Comparison of ENCODE assay signal across 1 cellular context in the genomic region with DNA sequence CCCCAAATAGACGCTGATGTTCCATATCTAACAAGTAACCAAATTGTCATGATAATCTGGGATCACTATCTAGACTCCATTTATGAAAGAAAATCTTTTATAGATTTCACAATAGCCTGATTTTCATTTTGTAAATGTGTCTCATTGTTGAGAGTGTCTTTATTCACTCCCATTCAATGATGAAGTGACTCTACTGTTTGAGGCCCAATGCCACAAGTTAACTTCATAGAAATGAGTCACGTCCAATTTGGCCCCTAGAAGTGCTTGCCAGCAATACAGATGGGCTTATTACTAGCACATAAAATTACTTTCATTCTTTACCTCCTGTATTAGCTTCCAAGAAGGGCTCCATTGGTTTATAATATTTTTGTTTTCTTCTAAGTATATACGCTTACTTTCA.
TF ChIP-seq lines count a peak whose summit lies in the region.

No MANE protein-coding gene starts in this region.

TF ChIP-seq in K562, 482 proteins besides CTCF, POLR2A, EP300 and RAD21:
- TF ChIP-seq CEBPB (tag; IDR thresholded peaks at IDR 0.05) (0 out of 2 replicates have a peak, but pooled peaks have one; percentile 18), ATF1 (CRISPR knock-in tag; IDR thresholded peaks at IDR 0.05) (no peak), ATF1 (tag; IDR thresholded peaks at IDR 0.05) (no peak), U2AF1 (optimal IDR thresholded peaks at IDR 0.05; ENCODE audit: low read depth, low read length) (no peak), SMAD1 (IDR thresholded peaks at IDR 0.05; ENCODE audit: low read depth, low read length, partially characterized antibody) (no peak), NFYB (IDR thresholded peaks at IDR 0.05; ENCODE audit: extremely low read depth, insufficient read length) (no peak), ZFPM2 (CRISPR knock-in tag; IDR thresholded peaks at IDR 0.05) (no peak)
- TF ChIP-seq, protein P1, sequence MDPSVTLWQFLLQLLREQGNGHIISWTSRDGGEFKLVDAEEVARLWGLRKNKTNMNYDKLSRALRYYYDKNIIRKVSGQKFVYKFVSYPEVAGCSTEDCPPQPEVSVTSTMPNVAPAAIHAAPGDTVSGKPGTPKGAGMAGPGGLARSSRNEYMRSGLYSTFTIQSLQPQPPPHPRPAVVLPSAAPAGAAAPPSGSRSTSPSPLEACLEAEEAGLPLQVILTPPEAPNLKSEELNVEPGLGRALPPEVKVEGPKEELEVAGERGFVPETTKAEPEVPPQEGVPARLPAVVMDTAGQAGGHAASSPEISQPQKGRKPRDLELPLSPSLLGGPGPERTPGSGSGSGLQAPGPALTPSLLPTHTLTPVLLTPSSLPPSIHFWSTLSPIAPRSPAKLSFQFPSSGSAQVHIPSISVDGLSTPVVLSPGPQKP (CRISPR knock-in tag; IDR thresholded peaks at IDR 0.05), result no peak
- TF ChIP-seq, protein P2, sequence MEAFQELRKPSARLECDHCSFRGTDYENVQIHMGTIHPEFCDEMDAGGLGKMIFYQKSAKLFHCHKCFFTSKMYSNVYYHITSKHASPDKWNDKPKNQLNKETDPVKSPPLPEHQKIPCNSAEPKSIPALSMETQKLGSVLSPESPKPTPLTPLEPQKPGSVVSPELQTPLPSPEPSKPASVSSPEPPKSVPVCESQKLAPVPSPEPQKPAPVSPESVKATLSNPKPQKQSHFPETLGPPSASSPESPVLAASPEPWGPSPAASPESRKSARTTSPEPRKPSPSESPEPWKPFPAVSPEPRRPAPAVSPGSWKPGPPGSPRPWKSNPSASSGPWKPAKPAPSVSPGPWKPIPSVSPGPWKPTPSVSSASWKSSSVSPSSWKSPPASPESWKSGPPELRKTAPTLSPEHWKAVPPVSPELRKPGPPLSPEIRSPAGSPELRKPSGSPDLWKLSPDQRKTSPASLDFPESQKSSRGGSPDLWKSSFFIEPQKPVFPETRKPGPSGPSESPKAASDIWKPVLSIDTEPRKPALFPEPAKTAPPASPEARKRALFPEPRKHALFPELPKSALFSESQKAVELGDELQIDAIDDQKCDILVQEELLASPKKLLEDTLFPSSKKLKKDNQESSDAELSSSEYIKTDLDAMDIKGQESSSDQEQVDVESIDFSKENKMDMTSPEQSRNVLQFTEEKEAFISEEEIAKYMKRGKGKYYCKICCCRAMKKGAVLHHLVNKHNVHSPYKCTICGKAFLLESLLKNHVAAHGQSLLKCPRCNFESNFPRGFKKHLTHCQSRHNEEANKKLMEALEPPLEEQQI (IDR thresholded peaks at IDR 0.05), result no peak
TF ChIP-seq in K562: peak in this region for 1.
